ENCODE assay signal across 1 cellular context in the genomic region with DNA sequence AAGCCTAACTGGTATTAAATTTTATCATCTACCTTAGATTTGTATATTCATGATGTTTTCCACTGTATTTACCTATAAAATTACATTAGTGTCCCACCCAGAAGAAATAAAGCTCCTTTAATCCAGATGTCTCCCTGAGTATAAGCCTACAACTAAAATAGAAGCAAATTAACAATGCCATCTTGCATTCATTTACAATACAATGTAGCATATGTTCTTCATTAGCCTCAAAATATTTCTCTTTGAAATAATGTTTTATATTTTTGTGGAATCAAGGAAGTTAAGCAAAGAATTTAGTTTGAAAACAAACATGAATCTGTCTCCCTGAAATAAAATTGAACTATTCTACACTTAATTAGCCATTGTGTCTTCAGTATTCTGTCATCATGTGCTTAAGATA.
TF ChIP-seq lines count a peak whose summit lies in the region.

No MANE protein-coding gene starts in this region.

TF ChIP-seq in GM23338, 12 proteins besides CTCF, POLR2A, EP300 and RAD21 (continued from another document):
- TF ChIP-seq, protein P1, sequence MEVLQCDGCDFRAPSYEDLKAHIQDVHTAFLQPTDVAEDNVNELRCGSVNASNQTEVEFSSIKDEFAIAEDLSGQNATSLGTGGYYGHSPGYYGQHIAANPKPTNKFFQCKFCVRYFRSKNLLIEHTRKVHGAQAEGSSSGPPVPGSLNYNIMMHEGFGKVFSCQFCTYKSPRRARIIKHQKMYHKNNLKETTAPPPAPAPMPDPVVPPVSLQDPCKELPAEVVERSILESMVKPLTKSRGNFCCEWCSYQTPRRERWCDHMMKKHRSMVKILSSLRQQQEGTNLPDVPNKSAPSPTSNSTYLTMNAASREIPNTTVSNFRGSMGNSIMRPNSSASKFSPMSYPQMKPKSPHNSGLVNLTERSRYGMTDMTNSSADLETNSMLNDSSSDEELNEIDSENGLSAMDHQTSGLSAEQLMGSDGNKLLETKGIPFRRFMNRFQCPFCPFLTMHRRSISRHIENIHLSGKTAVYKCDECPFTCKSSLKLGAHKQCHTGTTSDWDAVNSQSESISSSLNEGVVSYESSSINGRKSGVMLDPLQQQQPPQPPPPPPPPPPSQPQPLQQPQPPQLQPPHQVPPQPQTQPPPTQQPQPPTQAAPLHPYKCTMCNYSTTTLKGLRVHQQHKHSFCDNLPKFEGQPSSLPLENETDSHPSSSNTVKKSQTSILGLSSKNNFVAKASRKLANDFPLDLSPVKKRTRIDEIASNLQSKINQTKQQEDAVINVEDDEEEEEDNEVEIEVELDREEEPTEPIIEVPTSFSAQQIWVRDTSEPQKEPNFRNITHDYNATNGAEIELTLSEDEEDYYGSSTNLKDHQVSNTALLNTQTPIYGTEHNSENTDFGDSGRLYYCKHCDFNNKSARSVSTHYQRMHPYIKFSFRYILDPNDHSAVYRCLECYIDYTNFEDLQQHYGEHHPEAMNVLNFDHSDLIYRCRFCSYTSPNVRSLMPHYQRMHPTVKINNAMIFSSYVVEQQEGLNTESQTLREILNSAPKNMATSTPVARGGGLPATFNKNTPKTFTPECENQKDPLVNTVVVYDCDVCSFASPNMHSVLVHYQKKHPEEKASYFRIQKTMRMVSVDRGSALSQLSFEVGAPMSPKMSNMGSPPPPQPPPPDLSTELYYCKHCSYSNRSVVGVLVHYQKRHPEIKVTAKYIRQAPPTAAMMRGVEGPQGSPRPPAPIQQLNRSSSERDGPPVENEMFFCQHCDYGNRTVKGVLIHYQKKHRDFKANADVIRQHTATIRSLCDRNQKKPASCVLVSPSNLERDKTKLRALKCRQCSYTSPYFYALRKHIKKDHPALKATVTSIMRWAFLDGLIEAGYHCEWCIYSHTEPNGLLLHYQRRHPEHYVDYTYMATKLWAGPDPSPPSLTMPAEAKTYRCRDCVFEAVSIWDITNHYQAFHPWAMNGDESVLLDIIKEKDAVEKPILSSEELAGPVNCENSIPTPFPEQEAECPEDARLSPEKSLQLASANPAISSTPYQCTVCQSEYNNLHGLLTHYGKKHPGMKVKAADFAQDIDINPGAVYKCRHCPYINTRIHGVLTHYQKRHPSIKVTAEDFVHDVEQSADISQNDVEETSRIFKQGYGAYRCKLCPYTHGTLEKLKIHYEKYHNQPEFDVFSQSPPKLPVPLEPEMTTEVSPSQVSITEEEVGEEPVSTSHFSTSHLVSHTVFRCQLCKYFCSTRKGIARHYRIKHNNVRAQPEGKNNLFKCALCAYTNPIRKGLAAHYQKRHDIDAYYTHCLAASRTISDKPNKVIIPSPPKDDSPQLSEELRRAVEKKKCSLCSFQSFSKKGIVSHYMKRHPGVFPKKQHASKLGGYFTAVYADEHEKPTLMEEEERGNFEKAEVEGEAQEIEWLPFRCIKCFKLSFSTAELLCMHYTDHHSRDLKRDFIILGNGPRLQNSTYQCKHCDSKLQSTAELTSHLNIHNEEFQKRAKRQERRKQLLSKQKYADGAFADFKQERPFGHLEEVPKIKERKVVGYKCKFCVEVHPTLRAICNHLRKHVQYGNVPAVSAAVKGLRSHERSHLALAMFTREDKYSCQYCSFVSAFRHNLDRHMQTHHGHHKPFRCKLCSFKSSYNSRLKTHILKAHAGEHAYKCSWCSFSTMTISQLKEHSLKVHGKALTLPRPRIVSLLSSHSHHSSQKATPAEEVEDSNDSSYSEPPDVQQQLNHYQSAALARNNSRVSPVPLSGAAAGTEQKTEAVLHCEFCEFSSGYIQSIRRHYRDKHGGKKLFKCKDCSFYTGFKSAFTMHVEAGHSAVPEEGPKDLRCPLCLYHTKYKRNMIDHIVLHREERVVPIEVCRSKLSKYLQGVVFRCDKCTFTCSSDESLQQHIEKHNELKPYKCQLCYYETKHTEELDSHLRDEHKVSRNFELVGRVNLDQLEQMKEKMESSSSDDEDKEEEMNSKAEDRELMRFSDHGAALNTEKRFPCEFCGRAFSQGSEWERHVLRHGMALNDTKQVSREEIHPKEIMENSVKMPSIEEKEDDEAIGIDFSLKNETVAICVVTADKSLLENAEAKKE (CRISPR knock-in tag; IDR thresholded peaks at IDR 0.05): no peak
- no peak for TF ChIP-seq EZH2phosphoT487 (IDR thresholded peaks at IDR 0.05; ENCODE audit: unreplicated experiment)
